In genomic region chr3:28738425-28738824, GRCh38 we compare ENCODE assay signal across 8 cellular contexts.
"Had no signal": no experiment of that assay in that cellular context is flagged by ENCODE, and none has a peak within 500 bp of the region (broad histone marks: within the 10 kb centered on the region; RNA-seq: fewer than 3 reads in every experiment).

No MANE protein-coding gene starts in this region.

- DNase-seq: GDM1, GF-D8 had no signal

- FAIRE-seq: G401.6, GM12878, GM12891, GM12892, GM18507, GM19239 had no signal

- ATAC-seq: GM12878 had no signal

- H3K4me3 ChIP-seq: GM12878 had no signal
